In the genomic region with DNA sequence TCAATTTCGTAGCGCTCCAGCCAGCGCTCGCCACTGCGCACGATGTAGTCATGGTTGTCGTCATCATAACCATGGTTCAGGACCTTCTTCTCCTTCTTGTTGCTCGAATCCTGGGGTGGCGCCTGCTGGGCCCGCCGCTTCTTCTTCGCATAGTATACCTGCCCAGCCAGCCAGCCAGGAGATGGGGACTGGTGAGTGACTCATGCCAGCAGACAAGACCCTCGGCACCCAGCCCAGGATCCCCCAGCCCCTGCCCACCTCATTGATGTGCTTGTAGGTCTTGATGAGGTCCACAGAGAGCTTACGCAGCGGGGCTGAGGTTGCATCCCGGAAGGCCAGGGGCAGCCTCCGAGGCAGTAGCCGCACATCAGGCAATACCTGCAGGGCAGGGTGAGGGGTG, we compare ENCODE assay signal across 28 cellular contexts. TPM values are rescaled to one million over a fixed set of nuclear protein-coding genes. Genes with fewer than 3 reads are reported as not detected.
DNase-seq lines count a peak whose midpoint lies in the region; TF ChIP-seq lines count a peak whose summit lies in the region.
"Had no signal": no experiment of that assay in that cellular context is flagged by ENCODE, and none has a peak within 500 bp of the region (broad histone marks: within the 10 kb centered on the region; RNA-seq: fewer than 3 reads in every experiment).

No MANE protein-coding gene starts in this region.

- H3K27me3 Mint-ChIP-seq in activated T-cell treated with anti-CD3 and anti-CD28 coated beads, Interleukin-2, amount 50 U/mL, for 24 hours: no peaks in the 10 kb centered on the region
- H3K27me3 Mint-ChIP-seq in endothelial cell (ENCODE audit: unreplicated experiment): peaks cover 23% of the 10 kb centered on the region
- no peaks in the 10 kb centered on the region for H3K27me3 Mint-ChIP-seq in nephron (ENCODE audit: low read depth)
- H3K27me3 Mint-ChIP-seq: CD4-positive, alpha-beta memory T cell had no signal

- peak overlapping the region; percentile 47 for H3K27ac Mint-ChIP-seq in activated T-cell treated with anti-CD3 and anti-CD28 coated beads, Interleukin-2, amount 50 U/mL, for 24 hours
- H3K27ac Mint-ChIP-seq in endothelial cell (ENCODE audit: unreplicated experiment) (peak overlapping the region; percentile 34), nephron (peak overlapping the region in 2 of 3 experiments; percentile 46 to 72)

- H3K9me3 Mint-ChIP-seq in activated T-cell treated with anti-CD3 and anti-CD28 coated beads, Interleukin-2, amount 50 U/mL, for 24 hours: no peaks in the 10 kb centered on the region
- no peaks in the 10 kb centered on the region for H3K9me3 Mint-ChIP-seq in endothelial cell (ENCODE audit: unreplicated experiment)
- H3K9me3 Mint-ChIP-seq in nephron: no peaks in the 10 kb centered on the region

- H3K4me3 Mint-ChIP-seq in activated T-cell treated with anti-CD3 and anti-CD28 coated beads, Interleukin-2, amount 50 U/mL, for 24 hours: no peak overlapping the region
- no peak overlapping the region for H3K4me3 Mint-ChIP-seq in endothelial cell (ENCODE audit: unreplicated experiment)
- H3K4me3 Mint-ChIP-seq in nephron: peak overlapping the region; percentile 41 to 71 (median 71)

- no peak overlapping the region for H3K27ac ChIP-seq in skeletal muscle tissue (ENCODE audit: low read depth, low read length)
- H3K27ac ChIP-seq: 22Rv1, BLaER1, GM23248, KMS-11 had no signal

- no peak for TF ChIP-seq CTCF in endothelial cell (IDR thresholded peaks at IDR 0.05; ENCODE audit: unreplicated experiment)
- TF ChIP-seq CTCF in nephron (IDR thresholded peaks at IDR 0.05; ENCODE audit: unreplicated experiment in 3 of 3): no peak

- H3K9ac ChIP-seq in skeletal muscle tissue (ENCODE audit: low read depth in 1 of 3, low read length in 3 of 3): peak overlapping the region in 2 of 3 donors; percentile 33 to 40
- H3K9ac ChIP-seq: BLaER1, GM23248, KMS-11 had no signal

- H3K4me3 ChIP-seq in skeletal muscle tissue (ENCODE audit: low read length in 3 of 3): no peak overlapping the region
- H3K4me3 ChIP-seq: BLaER1, GM12878, GM23248, HAP-1 had no signal

- DNase-seq in activated T-cell treated with anti-CD3 and anti-CD28 coated beads, Interleukin-2, amount 50 U/mL, for 24 hours: no peak
- DNase-seq in activated T-cell treated with anti-CD3 and anti-CD28 coated beads, Interleukin-2, amount 50 U/mL, for 1 hour: no peak
- DNase-seq in endothelial cell (ENCODE audit: low spot score) (no peak), T-helper 9 cell (no peak), NCI-H526 treated with DMSO at 0.1 percent for 48 hours (lab: John Stamatoyannopoulos, UW) (no peak)
- no peak for DNase-seq in stimulated activated naive CD4-positive, alpha-beta T cell treated with Interleukin-2 at 50 U/mL for 16 hours (lab: John Stamatoyannopoulos, UW)
- DNase-seq: ACHN; Caco-2; CD4-positive, alpha-beta memory T cell; DMS 273 treated with DMSO at 0.1 percent for 48 hours; DND-41; GM23248; NCI-H1092 treated with DMSO at 0.1 percent for 48 hours; NCI-H1436 treated with DMSO at 0.1 percent for 48 hours; NCI-H2029; NCI-H2227 treated with DMSO at 0.1 percent for 48 hours; NCI-H510A; NCI-H748 treated with DMSO at 0.1 percent for 48 hours; NK-92 treated with Interleukin-12 subunit alpha and Interleukin-12 subunit beta, amount 100 ng/mL, for 24 hours; SIG-M5 had no signal

- no peaks in the 10 kb centered on the region for H3K27me3 ChIP-seq in skeletal muscle tissue (ENCODE audit: control insufficient read depth in 3 of 3, insufficient read depth in 3 of 3, low read length in 3 of 3)
- H3K27me3 ChIP-seq: BLaER1 had no signal

- H3K36me3 Mint-ChIP-seq in activated T-cell treated with anti-CD3 and anti-CD28 coated beads, Interleukin-2, amount 50 U/mL, for 24 hours (ENCODE audit: low read depth): peaks cover 76% of the 10 kb centered on the region
- H3K36me3 Mint-ChIP-seq in endothelial cell (ENCODE audit: low read depth, unreplicated experiment) (peaks cover 46% of the 10 kb centered on the region), nephron (ENCODE audit: low read depth) (peaks cover 58% of the 10 kb centered on the region)

- H3K36me3 ChIP-seq in skeletal muscle tissue (ENCODE audit: control insufficient read depth in 3 of 3, insufficient read depth in 3 of 3, low read length in 3 of 3): peaks cover 60 to 66% (median 61%) of the 10 kb centered on the region in 3 donors

- H3K4me1 ChIP-seq in skeletal muscle tissue (ENCODE audit: control insufficient read depth in 3 of 3, insufficient read depth in 3 of 3, low read length in 3 of 3): peaks cover 68 to 78% (median 71%) of the 10 kb centered on the region in 3 donors
- H3K4me1 ChIP-seq: Caco-2, HAP-1 had no signal

- no peaks in the 10 kb centered on the region for H3K9me3 ChIP-seq in skeletal muscle tissue (ENCODE audit: control insufficient read depth in 3 of 3, low read length in 3 of 3)
- H3K9me3 ChIP-seq: BLaER1, Caco-2, HAP-1 had no signal

- peaks cover 31% of the 10 kb centered on the region for H3K4me1 Mint-ChIP-seq in activated T-cell treated with anti-CD3 and anti-CD28 coated beads, Interleukin-2, amount 50 U/mL, for 24 hours (ENCODE audit: low read depth)
- peaks cover 17% of the 10 kb centered on the region for H3K4me1 Mint-ChIP-seq in endothelial cell (ENCODE audit: unreplicated experiment)
- H3K4me1 Mint-ChIP-seq in nephron: peaks cover 36% of the 10 kb centered on the region

RNA-seq across cellular contexts. Expression of gene DYRK1B, which starts 3.6 kb away (rescaled TPM):
- total RNA-seq in endothelial cell (ENCODE audit: unreplicated experiment): 29.5 TPM
- 25.1 TPM for total RNA-seq in skeletal muscle tissue

RNA-seq across cellular contexts. Expression of gene FBL, which starts 15.8 kb away (rescaled TPM):
- total RNA-seq in endothelial cell (ENCODE audit: unreplicated experiment) (271 TPM), skeletal muscle tissue (386 TPM)

RNA-seq across cellular contexts. Expression of gene LEUTX, which starts 51.8 kb away (rescaled TPM):
- total RNA-seq in endothelial cell (ENCODE audit: unreplicated experiment) (not detected), skeletal muscle tissue (not detected)
- total RNA-seq: Caco-2; CD4-positive, alpha-beta memory T cell; GM12878; GM23248; HT1080 had no signal

Comparison
In these comparisons a context has a peak if more than half of its experiments do, and no peak if none do; other contexts are left out.
1. H3K4me3 Mint-ChIP-seq: peak in nephron (3 of 3); none in activated T-cell treated with anti-CD3 and anti-CD28 coated beads, Interleukin-2, amount 50 U/mL, for 24 hours (single experiment) and endothelial cell (single experiment).
2. Peak in every context shown above with its lines, with median percentiles within 50 percentile points of each other: H3K27ac Mint-ChIP-seq.